ENCODE assay signal across 8 cellular contexts in the genomic region with DNA sequence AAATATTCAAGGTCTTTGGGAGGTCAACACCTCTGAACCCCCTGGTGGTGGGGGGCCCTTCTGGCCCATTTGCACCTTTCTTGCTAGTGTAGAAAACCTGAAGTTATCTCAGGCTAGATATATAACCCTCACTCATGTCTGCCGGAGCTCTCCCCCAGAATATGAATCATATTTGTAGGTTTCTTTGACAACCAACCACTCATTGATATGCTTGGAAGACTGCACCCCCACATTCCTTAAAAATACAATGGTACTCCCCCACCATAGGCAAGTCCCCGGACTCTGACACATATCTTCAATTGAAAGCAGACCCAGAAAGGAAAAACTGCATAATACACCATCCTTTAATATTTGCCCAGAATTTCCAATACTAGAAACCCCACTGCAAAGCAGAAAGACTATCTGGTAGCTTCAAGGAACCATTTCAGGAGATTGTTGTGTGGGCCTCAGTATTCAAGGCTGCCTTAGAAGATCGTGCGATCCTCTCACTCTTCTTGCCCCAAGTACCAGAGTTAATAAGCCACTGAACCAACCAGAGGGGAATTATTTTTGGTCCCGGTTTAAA. TPM values are rescaled to one million over a fixed set of nuclear protein-coding genes. Genes with fewer than 3 reads are reported as not detected.
DNase-seq lines count a peak whose midpoint lies in the region; ATAC-seq and TF ChIP-seq lines count a peak whose summit lies in the region.

No MANE protein-coding gene starts in this region.

- peaks cover 9% of the 10 kb centered on the region for H3K27me3 Mint-ChIP-seq in HFFc6 (ENCODE audit: insufficient read depth)

- ATAC-seq in GM21717 (IDR thresholded peaks at IDR 0.05; ENCODE audit: unreplicated experiment): no peak

- TF ChIP-seq CTCF in GM12865 (IDR thresholded peaks at IDR 0.05; ENCODE audit: insufficient read depth, low read depth, low read length, missing control alignments) (no peak), HFFc6 (IDR thresholded peaks at IDR 0.05) (no peak), Peyer's patch (IDR thresholded peaks at IDR 0.05) (no peak), neural cell (IDR thresholded peaks at IDR 0.05; ENCODE audit: poor library complexity, severe bottlenecking) (no peak)

- peak overlapping the region; percentile 100 for H3K9ac ChIP-seq in neural cell (ENCODE audit: low read length)

- H3K36me3 Mint-ChIP-seq in HFFc6 (ENCODE audit: low read depth): peaks cover 19% of the 10 kb centered on the region

- H3K9me3 ChIP-seq in Peyer's patch (no peaks in the 10 kb centered on the region), neural cell (ENCODE audit: low read length) (no peaks in the 10 kb centered on the region)
- H3K9me3 ChIP-seq in effector memory CD4-positive, alpha-beta T cell (ENCODE audit: control insufficient read depth, low read length): no peaks in the 10 kb centered on the region

- H3K27me3 ChIP-seq in Peyer's patch (no peaks in the 10 kb centered on the region), neural cell (ENCODE audit: insufficient read depth, low read depth, low read length) (no peaks in the 10 kb centered on the region)
- no peaks in the 10 kb centered on the region for H3K27me3 ChIP-seq in effector memory CD4-positive, alpha-beta T cell (replicated peaks; ENCODE audit: control insufficient read depth, insufficient read depth, low read length, poor library complexity, severe bottlenecking)

- peaks cover 54% of the 10 kb centered on the region for H3K79me2 ChIP-seq in neural cell (replicated peaks; ENCODE audit: insufficient read depth, low read length)

- H2AFZ ChIP-seq in neural cell (ENCODE audit: low read depth, low read length): peak overlapping the region; percentile 86

- H3K27ac ChIP-seq in Peyer's patch (peak overlapping the region; percentile 96 to 99 (median 98)), neural cell (ENCODE audit: low read length) (peak overlapping the region; percentile 98)
- H3K27ac ChIP-seq in effector memory CD4-positive, alpha-beta T cell (ENCODE audit: insufficient read depth, low read length, poor library complexity, severe bottlenecking): peak overlapping the region; percentile 100

- peaks cover 0 to 10% (median 0%) of the 10 kb centered on the region in 3 donors for H3K36me3 ChIP-seq in Peyer's patch
- H3K36me3 ChIP-seq in effector memory CD4-positive, alpha-beta T cell (ENCODE audit: control insufficient read depth, insufficient read depth, low read length): no peaks in the 10 kb centered on the region
- no peaks in the 10 kb centered on the region for H3K36me3 ChIP-seq in neural cell (ENCODE audit: insufficient read depth, low read length)

- H4K20me1 ChIP-seq in neural cell (ENCODE audit: insufficient read depth): no peaks in the 10 kb centered on the region

- no peak for TF ChIP-seq POLR2A in Peyer's patch (IDR thresholded peaks at IDR 0.05)

- TF ChIP-seq EP300 in neural cell (conservative IDR thresholded peaks at IDR 0.05; ENCODE audit: poor library complexity, severe bottlenecking): no peak

- H3K27ac Mint-ChIP-seq in HFFc6: peak overlapping the region; percentile 99

- H3K4me2 ChIP-seq in neural cell (ENCODE audit: low read length): peak overlapping the region; percentile 62

- peak overlapping the region; percentile 98 for H3K4me3 Mint-ChIP-seq in HFFc6

- TF ChIP-seq RAD21 in neural cell (conservative IDR thresholded peaks at IDR 0.05): no peak

- no peak for DNase-seq in GM12865 (ENCODE audit: low read depth)
- DNase-seq in HFFc6: no peak
- DNase-seq in Peyer's patch: no peak
- DNase-seq in effector memory CD4-positive, alpha-beta T cell: no peak
- DNase-seq in NCI-H1048 (lab: John Stamatoyannopoulos, UW): no peak
- DNase-seq in NCI-H2081 (lab: John Stamatoyannopoulos, UW): no peak

- H3K4me3 ChIP-seq in GM12865 (ENCODE audit: low read depth, low read length) (peak overlapping the region; percentile 93), Peyer's patch (peak overlapping the region; percentile 87 to 96 (median 92)), neural cell (ENCODE audit: low read length) (peak overlapping the region; percentile 99)
- peak overlapping the region; percentile 99 for H3K4me3 ChIP-seq in effector memory CD4-positive, alpha-beta T cell (ENCODE audit: insufficient read depth, low read depth, low read length, poor library complexity, severe bottlenecking)

- H3K9me2 ChIP-seq in neural cell (ENCODE audit: insufficient read depth, low read length): no peaks in the 10 kb centered on the region

- H3K4me1 Mint-ChIP-seq in HFFc6 (ENCODE audit: low read depth): peaks cover 62% of the 10 kb centered on the region

- H3K4me1 ChIP-seq in Peyer's patch: peaks cover 0 to 18% (median 5%) of the 10 kb centered on the region in 4 donors
- H3K4me1 ChIP-seq in effector memory CD4-positive, alpha-beta T cell (ENCODE audit: control insufficient read depth, insufficient read depth, low read length, poor library complexity, severe bottlenecking): peaks cover 17% of the 10 kb centered on the region

- H3F3A ChIP-seq in neural cell (ENCODE audit: insufficient read depth, low read length, poor library complexity, severe bottlenecking): no peaks in the 10 kb centered on the region

- H3K9me3 Mint-ChIP-seq in HFFc6: no peaks in the 10 kb centered on the region; the same call in 1 of the 2 replicates

TF ChIP-seq in neural cell, 6 proteins besides CTCF, POLR2A, EP300 and RAD21:
- TF ChIP-seq POLR2AphosphoS5 (IDR thresholded peaks at IDR 0.05) (no peak), REST (IDR thresholded peaks at IDR 0.05; ENCODE audit: borderline replicate concordance) (no peak), SMC3 (conservative IDR thresholded peaks at IDR 0.05; ENCODE audit: poor library complexity) (no peak), TAF1 (IDR thresholded peaks at IDR 0.05; ENCODE audit: low read depth) (no peak), MXI1 (conservative IDR thresholded peaks at IDR 0.05; ENCODE audit: poor library complexity, severe bottlenecking) (no peak), EZH2 (IDR thresholded peaks at IDR 0.05; ENCODE audit: borderline replicate concordance, insufficient read depth, low read length, poor library complexity, severe bottlenecking) (no peak)

RNA-seq across cellular contexts. Expression of gene UBE2B, which starts 1.0 kb away (rescaled TPM):
- total RNA-seq in HFFc6 (2021; fragmentation: NEBNext Ultra II Directional; extraction: Animal tissue kit (Norgen Biotek cat#: 25700)): 100 to 1,000 TPM in 1 of 6 experiments, 10 to 100 TPM in 5; 85.0 to 105 (median 95.6) TPM
- total RNA-seq in Peyer's patch: 10 to 100 TPM; 38.8 to 62.9 (median 55.4) TPM
- 94.5 and 128 TPM in 2 replicates for polyA plus RNA-seq in neural cell
- 65.0 and 95.4 TPM in 2 replicates for polyA minus RNA-seq in neural cell

RNA-seq across cellular contexts. Expression of gene CDKL3, which starts 3.4 kb away (rescaled TPM):
- 1 to 10 TPM; 1.4 to 3.2 (median 2.2) TPM for total RNA-seq in HFFc6 (2021; fragmentation: NEBNext Ultra II Directional; extraction: Animal tissue kit (Norgen Biotek cat#: 25700))
- not detected for total RNA-seq in Peyer's patch
- polyA plus RNA-seq in neural cell: 16.7 and 18.1 TPM in 2 replicates
- polyA minus RNA-seq in neural cell: 11.9 and 14.7 TPM in 2 replicates

RNA-seq across cellular contexts. Expression of gene CDKN2AIPNL, which starts 41.3 kb away (rescaled TPM):
- 10 to 100 TPM; 23.3 to 30.2 (median 28.4) TPM for total RNA-seq in HFFc6 (2021; fragmentation: NEBNext Ultra II Directional; extraction: Animal tissue kit (Norgen Biotek cat#: 25700))
- total RNA-seq in Peyer's patch: 10 to 100 TPM; 13.1 to 25.9 (median 21.9) TPM
- 77.0 and 78.4 TPM in 2 replicates for polyA plus RNA-seq in neural cell
- polyA minus RNA-seq in neural cell: 46.0 and 55.1 TPM in 2 replicates
